ENCODE assay signal across 15 cellular contexts in the genomic region with DNA sequence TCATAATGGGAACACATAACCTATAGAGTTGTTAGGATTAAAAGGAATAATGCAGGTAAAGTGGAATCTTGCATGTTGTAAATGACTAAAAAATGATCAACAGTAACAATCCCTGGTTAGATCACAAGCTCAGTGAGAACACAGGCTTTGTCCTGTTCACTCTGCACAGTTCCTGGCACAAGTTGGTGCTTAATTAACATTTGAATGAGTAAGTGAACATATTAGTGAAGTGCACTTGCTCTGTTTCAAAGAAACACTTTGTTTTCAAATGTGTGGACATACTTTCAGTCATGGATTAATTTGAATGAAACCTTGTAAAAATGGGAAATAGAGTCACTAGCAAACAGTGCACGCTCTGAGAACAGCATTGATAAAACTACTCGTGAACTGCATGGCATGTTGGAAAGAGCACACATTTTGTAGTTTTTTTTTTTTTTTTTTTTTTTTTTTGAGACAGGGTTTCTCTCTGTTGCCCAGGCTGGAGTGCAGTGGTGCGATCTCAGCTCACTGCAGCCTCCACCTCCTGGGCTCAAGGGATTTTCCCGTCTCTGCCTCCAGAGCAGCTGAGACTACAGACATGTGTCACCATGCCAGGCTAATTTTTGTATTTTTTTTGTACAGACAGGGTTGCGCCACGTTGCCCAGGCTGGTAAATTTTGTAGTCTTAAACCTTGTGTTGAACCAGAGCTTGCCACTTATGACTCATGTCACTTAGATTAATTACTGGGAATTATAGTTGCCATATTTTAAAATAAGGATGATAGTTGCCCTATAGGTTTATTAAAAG.
DNase-seq lines count a peak whose midpoint lies in the region; ATAC-seq and TF ChIP-seq lines count a peak whose summit lies in the region.
"Had no signal": no experiment of that assay in that cellular context is flagged by ENCODE, and none has a peak within 500 bp of the region (broad histone marks: within the 10 kb centered on the region; RNA-seq: fewer than 3 reads in every experiment).

No MANE protein-coding gene starts in this region.

- BruUV-seq in A673 (replicated peaks; lab: Mats Ljungman, UMichigan) (no TSS peak), mammary epithelial cell (replicated peaks; lab: Mats Ljungman, UMichigan) (TSS peak; percentile 42)

- POLR2A ChIA-PET in A673 (lab: Charles Lee; ENCODE audit: low non-redundant PET) (interaction anchor here (0.7 kb wide), 1 partner anchor 1028 kb away, joined by 3 read pairs; no protein-coding TSS in a partner anchor), RWPE1 (lab: Yijun Ruan, JAX; ENCODE audit: low non-redundant PET) (no interaction called here)

- CTCF ChIA-PET in A673 (lab: Charles Lee) = no interaction called here
- CTCF ChIA-PET in mammary epithelial cell (lab: Charles Lee; ENCODE audit: low non-redundant PET) = interaction anchor here (0.8 kb wide), 2 partner anchors 158 to 215 kb away, joined by 3 to 30 read pairs; no protein-coding TSS in a partner anchor
- CTCF ChIA-PET in RWPE1 (lab: Yijun Ruan, JAX) = no interaction called here

- WGBS in mammary epithelial cell (ENCODE audit: low coverage, missing lambda C conversion rate) = 92% methylated on average over 6 of the region's 6 CpGs

- intact Hi-C loops in A673 (cut with micrococcal nuclease; ENCODE audit: unreplicated experiment) (no loop called here), mammary epithelial cell (cut with micrococcal nuclease) (loop anchor here (1.0 to 5.0 kb wide), 2 partner anchors 120 to 152 kb away; no protein-coding TSS in a partner anchor)

- in situ Hi-C loops in mammary epithelial cell (cut with MboI; ENCODE audit: low sequenced_read_pairs in 2 of 2) = no loop called here

- dilution Hi-C loops in mammary epithelial cell (cut with HindIII; ENCODE audit: low sequenced_read_pairs) = no loop called here

- no peak for TF ChIP-seq CTCF in A673 (conservative IDR thresholded peaks at IDR 0.05; ENCODE audit: low read depth, low read length)
- TF ChIP-seq CTCF in mammary epithelial cell (conservative IDR thresholded peaks at IDR 0.05 in 1 of 2, IDR thresholded peaks at IDR 0.05 in 1 of 2; ENCODE audit: extremely low read depth in 1 of 2, insufficient read depth in 1 of 2, low read depth in 1 of 2, low read length in 2 of 2) = no peak
- no peak for TF ChIP-seq CTCF in RWPE1 (conservative IDR thresholded peaks at IDR 0.05; ENCODE audit: low read depth)

- no peak overlapping the region for H2AFZ ChIP-seq in mammary epithelial cell (ENCODE audit: low read depth, low read length)

- H3K27me3 ChIP-seq in A673 (replicated peaks; ENCODE audit: insufficient read depth, low read depth, low read length, poor library complexity) = no peaks in the 10 kb centered on the region
- no peaks in the 10 kb centered on the region for H3K27me3 ChIP-seq in mammary epithelial cell (ENCODE audit: insufficient read depth, low read length)

- H3K4me2 ChIP-seq in mammary epithelial cell (ENCODE audit: insufficient read depth, low read depth, low read length) = no peak overlapping the region

- H3K36me3 ChIP-seq in A673 (ENCODE audit: insufficient read depth, low read length, poor library complexity, severe bottlenecking) (no peaks in the 10 kb centered on the region), mammary epithelial cell (ENCODE audit: insufficient read depth, low read length) (no peaks in the 10 kb centered on the region)

- ATAC-seq in HG02840 (IDR thresholded peaks at IDR 0.05; ENCODE audit: low FRiP score, unreplicated experiment) = no peak
- ATAC-seq in HG03378 (IDR thresholded peaks at IDR 0.05; ENCODE audit: unreplicated experiment) = no peak
- ATAC-seq: activated naive CD8-positive, alpha-beta T cell treated with anti-CD3 and anti-CD28 coated beads, Interleukin-2, amount 50 U/mL, for 24 hours; activated T-cell treated with anti-CD3 and anti-CD28 coated beads, Interleukin-2, amount 50 U/mL, for 72 hours had no signal

- H3K4me1 ChIP-seq in A673 (ENCODE audit: insufficient read depth, low read length, poor library complexity, severe bottlenecking) (peaks cover 9% of the 10 kb centered on the region), mammary epithelial cell (ENCODE audit: insufficient read depth, low read length) (no peaks in the 10 kb centered on the region)

- H4K20me1 ChIP-seq in mammary epithelial cell (ENCODE audit: insufficient read depth, low read length) = no peaks in the 10 kb centered on the region

- no peaks in the 10 kb centered on the region for H3K9me3 ChIP-seq in A673 (ENCODE audit: low read depth, low read length, poor library complexity, severe bottlenecking)
- H3K9me3 ChIP-seq in mammary epithelial cell (replicated peaks; ENCODE audit: insufficient read depth, low read length) = no peaks in the 10 kb centered on the region

- no peak overlapping the region for H3K4me3 ChIP-seq in A673 (ENCODE audit: low read depth, low read length, poor library complexity, severe bottlenecking)
- no peak overlapping the region for H3K4me3 ChIP-seq in mammary epithelial cell (replicated peaks in 1 of 3; ENCODE audit: insufficient read depth in 1 of 3, low read depth in 2 of 3, low read length in 3 of 3)

- H3K79me2 ChIP-seq in mammary epithelial cell (ENCODE audit: insufficient read depth, low read length) = no peaks in the 10 kb centered on the region

- DNase-seq in A673 (ENCODE audit: low spot score) = peak; percentile 50
- peak; percentile 33 for DNase-seq in M059J (ENCODE audit: low read depth)
- peak; percentile 67 for DNase-seq in mammary epithelial cell
- peak; percentile 2 for DNase-seq in midbrain (lab: John Stamatoyannopoulos, UW)
- no peak for DNase-seq in cortex of kidney (lab: John Stamatoyannopoulos, UW)
- no peak for DNase-seq in RWPE1 (ENCODE audit: low spot score)
- DNase-seq: activated CD4-positive, alpha-beta T cell treated with anti-CD3 and anti-CD28 coated beads, Interleukin-2, amount 10 ng/mL, durations not matched to agents 24 days and 14 days; activated naive CD8-positive, alpha-beta T cell treated with anti-CD3 and anti-CD28 coated beads, Interleukin-2, amount 50 U/mL, for 24 hours; activated T-cell treated with anti-CD3 and anti-CD28 coated beads, Interleukin-2, amount 50 U/mL, for 72 hours; left cardiac atrium; MM.1S; NCI-H2029 treated with DMSO at 0.1 percent for 48 hours; NCI-H748 treated with DMSO at 0.1 percent for 48 hours had no signal

- no peak overlapping the region for H3K9ac ChIP-seq in mammary epithelial cell (ENCODE audit: insufficient read depth, low read length)

- H3K27ac ChIP-seq in A673 (ENCODE audit: low read depth, low read length, poor library complexity, severe bottlenecking) (no peak overlapping the region), mammary epithelial cell (ENCODE audit: insufficient read depth, low read depth, low read length) (no peak overlapping the region), RWPE1 (no peak overlapping the region)

Comparison
In these comparisons a context has a peak if more than half of its experiments do, and no peak if none do; other contexts are left out.
1. DNase-seq: peak in A673 (single experiment), M059J (single experiment), mammary epithelial cell (single experiment) and midbrain (single experiment); none in cortex of kidney (single experiment) and RWPE1 (single experiment).